ENCODE assay signal across 22 cellular contexts in genomic region chr6:88491266-88491665, GRCh38.
DNase-seq lines count a peak whose midpoint lies in the region; ATAC-seq and TF ChIP-seq lines count a peak whose summit lies in the region.
"Had no signal": no experiment of that assay in that cellular context is flagged by ENCODE, and none has a peak within 500 bp of the region (broad histone marks: within the 10 kb centered on the region; RNA-seq: fewer than 3 reads in every experiment).

No MANE protein-coding gene starts in this region.

- no peak overlapping the region for H2AK5ac ChIP-seq in trophoblast cell (ENCODE audit: low read length)

- no peak overlapping the region for H2AFZ ChIP-seq in trophoblast cell (ENCODE audit: insufficient read depth, low read length, poor library complexity)
- H2AFZ ChIP-seq: PC-9 had no signal

- intact Hi-C loops in MCF 10A (cut with micrococcal nuclease), result loop anchor here (5.0 to 10.0 kb wide), 2 partner anchors 294 to 794 kb away; no protein-coding TSS in a partner anchor
- intact Hi-C loops in breast epithelium (cut with DNase I; ENCODE audit: low total_unique reads), result no loop called here
- intact Hi-C loops in ascending aorta (cut with DNase I), result loop anchor here (5.0 kb wide), 1 partner anchor 324 kb away; the partner anchor contains the start of gene CNR1

- H2BK120ac ChIP-seq in trophoblast cell (ENCODE audit: insufficient read depth, low read length, poor library complexity), result no peak overlapping the region

- no peak overlapping the region for H3K4me2 ChIP-seq in trophoblast cell (ENCODE audit: low read length)
- H3K4me2 ChIP-seq: PC-9 had no signal

- H3K79me1 ChIP-seq in trophoblast cell (ENCODE audit: low read length), result no peaks in the 10 kb centered on the region

- no peaks in the 10 kb centered on the region for H3K36me3 ChIP-seq in breast epithelium
- no peaks in the 10 kb centered on the region for H3K36me3 ChIP-seq in trophoblast cell (ENCODE audit: control insufficient read depth in 1 of 2, insufficient read depth in 2 of 2, low read length in 2 of 2)
- H3K36me3 ChIP-seq in ascending aorta, result no peaks in the 10 kb centered on the region
- H3K36me3 ChIP-seq: SJCRH30 had no signal

- CTCF ChIA-PET in MCF 10A (lab: Yijun Ruan, JAX), result interaction anchor here (0.5 to 6.1 kb wide), 9 partner anchors 9 to 1098 kb away, joined by 3 to 124 read pairs (median 7); no protein-coding TSS in a partner anchor

- H3K36me3 Mint-ChIP-seq in MCF 10A (ENCODE audit: insufficient read depth, unreplicated experiment) (no peaks in the 10 kb centered on the region), glutamatergic neuron (ENCODE audit: unreplicated experiment) (peaks cover 6% of the 10 kb centered on the region)
- no peaks in the 10 kb centered on the region for H3K36me3 Mint-ChIP-seq in activated T-helper 17 cell treated with anti-CD3 and anti-CD28 coated beads, Interleukin-2, amount 50 U/mL, for 72 hours (ENCODE audit: low read depth)

- H2BK5ac ChIP-seq in trophoblast cell (ENCODE audit: low read depth, low read length, poor library complexity), result no peak overlapping the region

- no peak overlapping the region for H3K4me3 ChIP-seq in breast epithelium
- H3K4me3 ChIP-seq in trophoblast cell (ENCODE audit: low read depth, low read length), result no peak overlapping the region
- no peak overlapping the region for H3K4me3 ChIP-seq in ascending aorta
- H3K4me3 ChIP-seq: PC-9, SJCRH30 had no signal

- H3K79me2 ChIP-seq in trophoblast cell (ENCODE audit: control insufficient read depth, insufficient read depth, low read length, poor library complexity), result no peaks in the 10 kb centered on the region

- H3K4me3 Mint-ChIP-seq in MCF 10A (ENCODE audit: unreplicated experiment), result no peak overlapping the region
- H3K4me3 Mint-ChIP-seq in glutamatergic neuron (ENCODE audit: unreplicated experiment), result peak overlapping the region; percentile 52
- H3K4me3 Mint-ChIP-seq in activated T-helper 17 cell treated with anti-CD3 and anti-CD28 coated beads, Interleukin-2, amount 50 U/mL, for 72 hours, result no peak overlapping the region

- no CpG with 5 or more reads among the region's 3 CpGs for WGBS in trophoblast cell (ENCODE audit: extremely low coverage, insufficient coverage, insufficient read length)

- no peaks in the 10 kb centered on the region for H3K4me1 ChIP-seq in breast epithelium
- no peaks in the 10 kb centered on the region for H3K4me1 ChIP-seq in trophoblast cell (ENCODE audit: control insufficient read depth in 1 of 2, insufficient read depth in 2 of 2, low read length in 2 of 2)
- H3K4me1 ChIP-seq in ascending aorta, result no peaks in the 10 kb centered on the region
- H3K4me1 ChIP-seq: SJCRH30 had no signal

- H3K9me3 ChIP-seq in breast epithelium, result no peaks in the 10 kb centered on the region
- no peaks in the 10 kb centered on the region for H3K9me3 ChIP-seq in trophoblast cell (ENCODE audit: insufficient read depth, low read depth, low read length)
- H3K9me3 ChIP-seq in ascending aorta, result peaks cover 0 to 9% of the 10 kb centered on the region in 2 donors

- no peak for TF ChIP-seq POLR2A in breast epithelium (IDR thresholded peaks at IDR 0.05)

- peak overlapping the region; percentile 69 for H3K9ac ChIP-seq in trophoblast cell (ENCODE audit: low read length)

- no peak for ATAC-seq in activated T-helper 17 cell treated with anti-CD3 and anti-CD28 coated beads, Interleukin-2, amount 50 U/mL, for 72 hours (replicated peaks)
- ATAC-seq: HepG2, Right ventricle myocardium inferior had no signal

- no peaks in the 10 kb centered on the region for H3K27me3 Mint-ChIP-seq in MCF 10A (ENCODE audit: insufficient read depth, unreplicated experiment)
- peaks cover 5% of the 10 kb centered on the region for H3K27me3 Mint-ChIP-seq in glutamatergic neuron (ENCODE audit: unreplicated experiment)
- peaks cover 11% of the 10 kb centered on the region for H3K27me3 Mint-ChIP-seq in activated T-helper 17 cell treated with anti-CD3 and anti-CD28 coated beads, Interleukin-2, amount 50 U/mL, for 72 hours

- no peaks in the 10 kb centered on the region for H3K9me3 Mint-ChIP-seq in MCF 10A (ENCODE audit: unreplicated experiment)
- H3K9me3 Mint-ChIP-seq in glutamatergic neuron (ENCODE audit: unreplicated experiment), result peaks cover 4% of the 10 kb centered on the region
- no peaks in the 10 kb centered on the region for H3K9me3 Mint-ChIP-seq in activated T-helper 17 cell treated with anti-CD3 and anti-CD28 coated beads, Interleukin-2, amount 50 U/mL, for 72 hours

- H3K4me1 Mint-ChIP-seq in MCF 10A (ENCODE audit: insufficient read depth, unreplicated experiment) (peaks cover 23% of the 10 kb centered on the region), glutamatergic neuron (ENCODE audit: low read depth, unreplicated experiment) (peaks cover 20% of the 10 kb centered on the region)
- no peaks in the 10 kb centered on the region for H3K4me1 Mint-ChIP-seq in activated T-helper 17 cell treated with anti-CD3 and anti-CD28 coated beads, Interleukin-2, amount 50 U/mL, for 72 hours

- H3K23ac ChIP-seq in trophoblast cell (ENCODE audit: low read length), result no peak overlapping the region

- DNase-seq in MCF 10A (ENCODE audit: unreplicated experiment) (no peak), breast epithelium (ENCODE audit: low spot score in 2 of 2) (no peak), glutamatergic neuron (no peak), trophoblast cell (no peak), SW 1271 (lab: John Stamatoyannopoulos, UW) (no peak), ascending aorta (ENCODE audit: low spot score in 2 of 2) (no peak)
- DNase-seq: DMS153; DND-41; Karpas-422; NCI-H1092 treated with DMSO at 0.1 percent for 48 hours; NCI-H1436 treated with DMSO at 0.1 percent for 48 hours; NCI-H187 treated with DMSO at 0.1 percent for 48 hours; NCI-H2171 treated with DMSO at 0.1 percent for 48 hours; NCI-H524; NCI-H82; NK-92 treated with Interleukin-12 subunit alpha and Interleukin-12 subunit beta, amount 100 ng/mL, for 24 hours; PC-9; SJCRH30 had no signal

- no peak overlapping the region for H4K12ac ChIP-seq in trophoblast cell (ENCODE audit: low read depth, low read length)

- H3K18ac ChIP-seq in trophoblast cell (ENCODE audit: low read length), result no peak overlapping the region

- H3K27ac Mint-ChIP-seq in MCF 10A (ENCODE audit: low read depth, unreplicated experiment) (peak overlapping the region; percentile 95), glutamatergic neuron (ENCODE audit: unreplicated experiment) (peak overlapping the region; percentile 91)
- no peak overlapping the region for H3K27ac Mint-ChIP-seq in activated T-helper 17 cell treated with anti-CD3 and anti-CD28 coated beads, Interleukin-2, amount 50 U/mL, for 72 hours

- no peak overlapping the region for H2BK12ac ChIP-seq in trophoblast cell (ENCODE audit: low read length)

- POLR2A ChIA-PET in MCF 10A (lab: Yijun Ruan, JAX), result interaction anchor here (0.6 kb wide), 1 partner anchor 474 kb away, joined by 3 read pairs; no protein-coding TSS in a partner anchor

- peak overlapping the region in 1 of 2 donors; percentile 25 for H3K27ac ChIP-seq in breast epithelium
- no peak overlapping the region for H3K27ac ChIP-seq in trophoblast cell (ENCODE audit: low read depth, low read length)
- no peak overlapping the region for H3K27ac ChIP-seq in ascending aorta
- H3K27ac ChIP-seq: 22Rv1, PC-9, SJCRH30 had no signal

- BruUV-seq in MCF 10A (replicated peaks; lab: Mats Ljungman, UMichigan), result no TSS peak

- H4K91ac ChIP-seq in trophoblast cell (ENCODE audit: low read depth, low read length), result no peak overlapping the region

- no peak overlapping the region for H3K14ac ChIP-seq in trophoblast cell (ENCODE audit: low read length)

- H4K8ac ChIP-seq in trophoblast cell (ENCODE audit: low read depth, low read length), result no peak overlapping the region

- H3K4ac ChIP-seq in trophoblast cell (ENCODE audit: low read depth, low read length), result no peak overlapping the region

- no peak for TF ChIP-seq CTCF in MCF 10A (IDR thresholded peaks at IDR 0.05; ENCODE audit: unreplicated experiment)
- TF ChIP-seq CTCF in breast epithelium (IDR thresholded peaks at IDR 0.05), result no peak
- no peak for TF ChIP-seq CTCF in glutamatergic neuron (IDR thresholded peaks at IDR 0.05; ENCODE audit: partially characterized antibody, unreplicated experiment)
- no peak for TF ChIP-seq CTCF in ascending aorta (IDR thresholded peaks at IDR 0.05)

- H3K27me3 ChIP-seq in breast epithelium (no peaks in the 10 kb centered on the region), trophoblast cell (ENCODE audit: insufficient read depth, low read length) (no peaks in the 10 kb centered on the region), ascending aorta (no peaks in the 10 kb centered on the region)
- H3K27me3 ChIP-seq: SJCRH30 had no signal
